10 cellular contexts compared by ENCODE assay signal in the genomic region with DNA sequence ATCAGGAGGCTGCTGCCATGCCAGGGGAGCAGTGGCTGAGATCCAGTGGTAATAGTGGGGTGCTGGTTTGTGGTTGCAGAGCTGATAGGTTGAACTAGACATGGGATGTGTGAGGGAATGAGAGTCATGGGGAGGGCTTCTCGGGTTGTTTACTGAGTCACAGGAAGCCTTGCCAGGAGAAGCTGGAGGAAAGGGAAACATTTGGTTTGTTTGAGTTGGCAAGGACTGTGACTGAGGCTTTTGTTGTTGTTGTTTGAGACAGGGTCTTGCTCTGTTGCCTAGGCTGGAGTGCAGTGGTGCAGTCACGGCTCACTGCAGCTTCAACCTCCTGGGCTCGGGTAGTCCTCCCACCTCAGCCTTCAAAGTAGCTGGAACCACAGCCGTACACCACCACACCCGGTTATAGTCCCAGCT. TPM values are rescaled to one million over a fixed set of nuclear protein-coding genes. Genes with fewer than 3 reads are reported as not detected.
DNase-seq lines count a peak whose midpoint lies in the region; ATAC-seq and TF ChIP-seq lines count a peak whose summit lies in the region.
"Had no signal": no experiment of that assay in that cellular context is flagged by ENCODE, and none has a peak within 500 bp of the region (broad histone marks: within the 10 kb centered on the region; RNA-seq: fewer than 3 reads in every experiment).

No MANE protein-coding gene starts in this region.

- H3K27ac ChIP-seq in 22Rv1: 0 out of 2 replicates have a peak overlapping the region, but pooled peaks have one; percentile 12
- H3K27ac ChIP-seq: SJCRH30 had no signal

- no peaks in the 10 kb centered on the region for H3K27me3 Mint-ChIP-seq in mesothelial cell of epicardium (ENCODE audit: low read depth)

- H3K27ac Mint-ChIP-seq in mesothelial cell of epicardium: no peak overlapping the region

- H3K4me3 Mint-ChIP-seq in mesothelial cell of epicardium: no peak overlapping the region

- peaks cover 4% of the 10 kb centered on the region for H3K36me3 ChIP-seq in kidney epithelial cell (ENCODE audit: control insufficient read depth, insufficient read depth, low read length)

- no peak overlapping the region for H3K4me3 ChIP-seq in HFF-Myc (replicated peaks; ENCODE audit: low read depth, low read length)
- H3K4me3 ChIP-seq in astrocyte of the spinal cord (ENCODE audit: low read depth, low read length): no peak overlapping the region
- H3K4me3 ChIP-seq in kidney epithelial cell (ENCODE audit: low read depth, low read length): no peak overlapping the region
- H3K4me3 ChIP-seq: SJCRH30 had no signal

- no peaks in the 10 kb centered on the region for H3K9me3 Mint-ChIP-seq in mesothelial cell of epicardium

- TF ChIP-seq CTCF in 22Rv1 (IDR thresholded peaks at IDR 0.05): no peak
- TF ChIP-seq CTCF in HFF-Myc (IDR thresholded peaks at IDR 0.05; ENCODE audit: low read depth, low read length, missing control alignments): no peak
- no peak for TF ChIP-seq CTCF in astrocyte of the spinal cord (IDR thresholded peaks at IDR 0.05; ENCODE audit: low read depth, low read length)
- no peak for TF ChIP-seq CTCF in kidney epithelial cell (IDR thresholded peaks at IDR 0.05; ENCODE audit: insufficient read depth, low read length, poor library complexity, severe bottlenecking)
- no peak for TF ChIP-seq CTCF in mesothelial cell of epicardium (IDR thresholded peaks at IDR 0.05; ENCODE audit: unreplicated experiment)

- DNase-seq in HFF-Myc (ENCODE audit: extremely low read depth, low read depth): peak; percentile 69
- DNase-seq in astrocyte of the spinal cord (ENCODE audit: low read depth, low spot score): peak; percentile 93
- peak; percentile 67 for DNase-seq in kidney epithelial cell (ENCODE audit: low read depth)
- DNase-seq in GM19238 (ENCODE audit: insufficient read length, low spot score): no peak
- DNase-seq in G401 (ENCODE audit: low spot score): no peak
- no peak for DNase-seq in mesothelial cell of epicardium (ENCODE audit: low spot score in 2 of 2, unreplicated experiment in 2 of 2)
- DNase-seq: effector memory CD4-positive, alpha-beta T cell; SJCRH30 had no signal

- H3K4me1 Mint-ChIP-seq in mesothelial cell of epicardium: no peaks in the 10 kb centered on the region

- peaks cover 62% of the 10 kb centered on the region for H3K36me3 Mint-ChIP-seq in mesothelial cell of epicardium

- no peaks in the 10 kb centered on the region for H3K27me3 ChIP-seq in kidney epithelial cell (ENCODE audit: control insufficient read depth, insufficient read depth, low read length)
- H3K27me3 ChIP-seq: SJCRH30 had no signal

- in situ Hi-C loops in astrocyte of the spinal cord (cut with HindIII; ENCODE audit: low sequenced_read_pairs): no loop called here
- in situ Hi-C loops in G401 (cut with HindIII; ENCODE audit: low sequenced_read_pairs): no loop called here

- ATAC-seq in HG02885 (IDR thresholded peaks at IDR 0.05; ENCODE audit: poor library complexity, unreplicated experiment): no peak

RNA-seq across cellular contexts. Expression of a gene that starts 49.3 kb away (rescaled TPM):
- total RNA-seq in kidney epithelial cell (25.6 and 31.4 TPM in 2 replicates), mesothelial cell of epicardium (67.8 to 74.4 TPM (median 69.5 TPM) in 3 replicates)
- not detected in 2 replicates for total RNA-seq in G401 (2014; rRNA removed; shearing (Covaris generic))

RNA-seq across cellular contexts. Expression of a gene that starts 55.1 kb away (rescaled TPM):
- total RNA-seq in kidney epithelial cell (not detected in 2 replicates), mesothelial cell of epicardium (not detected in 3 replicates)
- total RNA-seq in G401 (2014; rRNA removed; shearing (Covaris generic)): not detected in 2 replicates
- total RNA-seq: SJCRH30 had no signal

Comparison
In these comparisons a context has a peak if more than half of its experiments do, and no peak if none do; other contexts are left out.
1. DNase-seq: peak in HFF-Myc (single experiment), astrocyte of the spinal cord (single experiment) and kidney epithelial cell (single experiment); none in GM19238 (single experiment), G401 (single experiment) and mesothelial cell of epicardium (0 of 2).
2. RNA of a gene that starts 49.3 kb away (total RNA-seq): 67.8 to 74.4 TPM in mesothelial cell of epicardium and 25.6 to 31.4 TPM in kidney epithelial cell; not detected in G401; every median in the first group is over 10 times any median in the second.